ENCODE assay signal across 8 cellular contexts in genomic region chr2:38740851-38741541, GRCh38. TPM values are rescaled to one million over a fixed set of nuclear protein-coding genes. Genes with fewer than 3 reads are reported as not detected.
DNase-seq lines count a peak whose midpoint lies in the region; ATAC-seq and TF ChIP-seq lines count a peak whose summit lies in the region.

No MANE protein-coding gene starts in this region.

- intact Hi-C loops in sciatic nerve (cut with DNase I), result loop anchor here (5.0 kb wide), 2 partner anchors 159 to 204 kb away; no protein-coding TSS in a partner anchor

- H3K4me3 Mint-ChIP-seq in activated T-helper 17 cell treated with anti-CD3 and anti-CD28 coated beads, Interleukin-2, amount 50 U/mL, for 72 hours, result peak overlapping the region; percentile 28
- H3K4me3 Mint-ChIP-seq in glutamatergic neuron (ENCODE audit: unreplicated experiment), result no peak overlapping the region

- DNase-seq in NCI-H82 (lab: John Stamatoyannopoulos, UW) (peak; percentile 59), NCI-H82 treated with DMSO at 0.1 percent for 48 hours (lab: John Stamatoyannopoulos, UW; ENCODE audit: unreplicated experiment) (no peak), NCI-H146 treated with DMSO at 0.1 percent for 48 hours (lab: John Stamatoyannopoulos, UW; ENCODE audit: unreplicated experiment) (peak; percentile 55), glutamatergic neuron (no peak), sciatic nerve (ENCODE audit: low spot score) (peak; percentile 67), GM20000 (ENCODE audit: low spot score) (no peak)

- peaks cover 100% of the 10 kb centered on the region for H3K36me3 Mint-ChIP-seq in activated T-helper 17 cell treated with anti-CD3 and anti-CD28 coated beads, Interleukin-2, amount 50 U/mL, for 72 hours (ENCODE audit: low read depth)
- H3K36me3 Mint-ChIP-seq in glutamatergic neuron (ENCODE audit: unreplicated experiment), result no peaks in the 10 kb centered on the region

- ATAC-seq in activated T-helper 17 cell treated with anti-CD3 and anti-CD28 coated beads, Interleukin-2, amount 50 U/mL, for 72 hours (replicated peaks), result peak; percentile 18
- peak; percentile 54 for ATAC-seq in sciatic nerve
- no peak for ATAC-seq in HG03520 (IDR thresholded peaks at IDR 0.05; ENCODE audit: unreplicated experiment)

- H3K4me1 Mint-ChIP-seq in activated T-helper 17 cell treated with anti-CD3 and anti-CD28 coated beads, Interleukin-2, amount 50 U/mL, for 72 hours, result peaks cover 35% of the 10 kb centered on the region
- H3K4me1 Mint-ChIP-seq in glutamatergic neuron (ENCODE audit: low read depth, unreplicated experiment), result no peaks in the 10 kb centered on the region

- no peaks in the 10 kb centered on the region for H3K9me3 Mint-ChIP-seq in activated T-helper 17 cell treated with anti-CD3 and anti-CD28 coated beads, Interleukin-2, amount 50 U/mL, for 72 hours
- peaks cover 2% of the 10 kb centered on the region for H3K9me3 Mint-ChIP-seq in glutamatergic neuron (ENCODE audit: unreplicated experiment)

- peak overlapping the region; percentile 68 for H3K27ac Mint-ChIP-seq in activated T-helper 17 cell treated with anti-CD3 and anti-CD28 coated beads, Interleukin-2, amount 50 U/mL, for 72 hours
- no peak overlapping the region for H3K27ac Mint-ChIP-seq in glutamatergic neuron (ENCODE audit: unreplicated experiment)

- TF ChIP-seq CTCF in glutamatergic neuron (IDR thresholded peaks at IDR 0.05; ENCODE audit: partially characterized antibody, unreplicated experiment), result peak; percentile 89
- no peak for TF ChIP-seq CTCF in GM20000 (IDR thresholded peaks at IDR 0.05; ENCODE audit: extremely low read depth, missing control alignments)

- H3K27me3 Mint-ChIP-seq in activated T-helper 17 cell treated with anti-CD3 and anti-CD28 coated beads, Interleukin-2, amount 50 U/mL, for 72 hours, result no peaks in the 10 kb centered on the region
- peaks cover 1% of the 10 kb centered on the region for H3K27me3 Mint-ChIP-seq in glutamatergic neuron (ENCODE audit: unreplicated experiment)

RNA-seq across cellular contexts. Expression of gene SRSF7, which starts 10.2 kb away (rescaled TPM):
- total RNA-seq in activated T-helper 17 cell treated with anti-CD3 and anti-CD28 coated beads, Interleukin-2, amount 50 U/mL, for 72 hours, result 100 to 1,000 TPM; 199 to 366 TPM
- total RNA-seq in glutamatergic neuron (ENCODE audit: unreplicated experiment), result 155 TPM
- 121 TPM for total RNA-seq in sciatic nerve

RNA-seq across cellular contexts. Expression of gene GEMIN6, which starts 37.0 kb away (rescaled TPM):
- total RNA-seq in activated T-helper 17 cell treated with anti-CD3 and anti-CD28 coated beads, Interleukin-2, amount 50 U/mL, for 72 hours, result 10 to 100 TPM; 18.6 to 28.4 TPM
- total RNA-seq in glutamatergic neuron (ENCODE audit: unreplicated experiment), result 9.1 TPM
- total RNA-seq in sciatic nerve, result 9.6 TPM

Comparison
In these comparisons a context has a peak if more than half of its experiments do, and no peak if none do; other contexts are left out.
1. DNase-seq: peak in NCI-H82 (single experiment), NCI-H146 treated with DMSO at 0.1 percent for 48 hours (single experiment) and sciatic nerve (single experiment); none in NCI-H82 treated with DMSO at 0.1 percent for 48 hours (single experiment), glutamatergic neuron (single experiment) and GM20000 (single experiment).